ENCODE assay signal across 12 cellular contexts in genomic region chr13:29743229-29743786, GRCh38.
DNase-seq lines count a peak whose midpoint lies in the region; ATAC-seq, FAIRE-seq and TF ChIP-seq lines count a peak whose summit lies in the region.
"Had no signal": no experiment of that assay in that cellular context is flagged by ENCODE, and none has a peak within 500 bp of the region (broad histone marks: within the 10 kb centered on the region; RNA-seq: fewer than 3 reads in every experiment).

No MANE protein-coding gene starts in this region.

- peak overlapping the region; percentile 86 for H3K27ac Mint-ChIP-seq in osteocyte (ENCODE audit: unreplicated experiment)
- H3K27ac Mint-ChIP-seq in T-cell = no peak overlapping the region
- H3K27ac Mint-ChIP-seq: activated naive CD4-positive, alpha-beta T cell treated with anti-CD3 and anti-CD28 coated beads, Interleukin-2, amount 50 U/mL, for 72 hours; CD4-positive, CD25-positive, alpha-beta regulatory T cell had no signal

- peak; percentile 93 for DNase-seq in AG09309 (ENCODE audit: low read depth)
- DNase-seq in RPMI7951 (ENCODE audit: low read depth) = peak; percentile 95
- peak; percentile 61 for DNase-seq in fibroblast of the conjunctiva (ENCODE audit: low read depth)
- no peak for DNase-seq in osteocyte (ENCODE audit: extremely low spot score, unreplicated experiment)
- DNase-seq in OCI-M1 (lab: John Stamatoyannopoulos, UW) = no peak
- DNase-seq in T-cell = no peak
- DNase-seq in HT-29 (ENCODE audit: low spot score) = no peak
- no peak for DNase-seq in frontal cortex (ENCODE audit: low spot score in 2 of 2)
- DNase-seq: CD4-positive, CD25-positive, alpha-beta regulatory T cell; NCI-H146; Peyer's patch had no signal

- CTCF ChIA-PET in T-cell (lab: Charles Lee) = no interaction called here

- no peaks in the 10 kb centered on the region for H3K9me3 Mint-ChIP-seq in osteocyte (ENCODE audit: unreplicated experiment)
- no peaks in the 10 kb centered on the region for H3K9me3 Mint-ChIP-seq in T-cell
- H3K9me3 Mint-ChIP-seq: activated naive CD4-positive, alpha-beta T cell treated with anti-CD3 and anti-CD28 coated beads, Interleukin-2, amount 50 U/mL, for 72 hours; CD4-positive, CD25-positive, alpha-beta regulatory T cell had no signal

- ATAC-seq in T-cell (replicated peaks in 1 of 4) = no peak
- ATAC-seq: activated naive CD4-positive, alpha-beta T cell treated with anti-CD3 and anti-CD28 coated beads, Interleukin-2, amount 50 U/mL, for 72 hours had no signal

- H3K4me3 ChIP-seq in AG09309 (ENCODE audit: control insufficient read depth, low read depth, low read length) = no peak overlapping the region
- H3K4me3 ChIP-seq: Peyer's patch had no signal

- peaks cover 2% of the 10 kb centered on the region for H3K27me3 Mint-ChIP-seq in osteocyte (ENCODE audit: unreplicated experiment)
- H3K27me3 Mint-ChIP-seq in T-cell = peaks cover 17 to 23% of the 10 kb centered on the region in 2 donors

- no peak for FAIRE-seq in frontal cortex (lab: Jason Lieb, UNC)

- POLR2A ChIA-PET in T-cell (lab: Charles Lee) = no interaction called here

- H3K4me1 Mint-ChIP-seq in osteocyte (ENCODE audit: unreplicated experiment) (peaks cover 19% of the 10 kb centered on the region), T-cell (no peaks in the 10 kb centered on the region)

- no peak for TF ChIP-seq CTCF in AG09309 (IDR thresholded peaks at IDR 0.05; ENCODE audit: control insufficient read depth, insufficient read depth, low read depth, low read length, missing control alignments)
- no peak for TF ChIP-seq CTCF in osteocyte (IDR thresholded peaks at IDR 0.05)

- H3K36me3 Mint-ChIP-seq in osteocyte (ENCODE audit: unreplicated experiment) (no peaks in the 10 kb centered on the region), T-cell (no peaks in the 10 kb centered on the region)
- H3K36me3 Mint-ChIP-seq: activated naive CD4-positive, alpha-beta T cell treated with anti-CD3 and anti-CD28 coated beads, Interleukin-2, amount 50 U/mL, for 72 hours; CD4-positive, CD25-positive, alpha-beta regulatory T cell had no signal

- H3K4me3 Mint-ChIP-seq in osteocyte (ENCODE audit: unreplicated experiment) = peak overlapping the region; percentile 8
- no peak overlapping the region for H3K4me3 Mint-ChIP-seq in T-cell
- H3K4me3 Mint-ChIP-seq: CD4-positive, CD25-positive, alpha-beta regulatory T cell had no signal

Comparison
In these comparisons a context has a peak if more than half of its experiments do, and no peak if none do; other contexts are left out.
1. DNase-seq: peak in AG09309 (single experiment), RPMI7951 (single experiment) and fibroblast of the conjunctiva (single experiment); none in osteocyte (single experiment), OCI-M1 (single experiment), T-cell (0 of 34), HT-29 (single experiment) and frontal cortex (0 of 2).